12 cellular contexts compared by ENCODE assay signal in genomic region chr2:53490659-53491058, GRCh38.
DNase-seq lines count a peak whose midpoint lies in the region; ATAC-seq, FAIRE-seq and TF ChIP-seq lines count a peak whose summit lies in the region.
"Had no signal": no experiment of that assay in that cellular context is flagged by ENCODE, and none has a peak within 500 bp of the region (broad histone marks: within the 10 kb centered on the region; RNA-seq: fewer than 3 reads in every experiment).

No MANE protein-coding gene starts in this region.

- no peaks in the 10 kb centered on the region for H3K36me3 Mint-ChIP-seq in MCF 10A (ENCODE audit: insufficient read depth, unreplicated experiment)

- H3K36me3 ChIP-seq in mammary epithelial cell (ENCODE audit: insufficient read depth, low read length) (no peaks in the 10 kb centered on the region), bronchial epithelial cell (ENCODE audit: control insufficient read depth, insufficient read depth, low read length) (no peaks in the 10 kb centered on the region), aorta (ENCODE audit: control insufficient read depth in 1 of 2, insufficient read depth in 2 of 2, low read length in 1 of 2) (no peaks in the 10 kb centered on the region)
- H3K36me3 ChIP-seq: BLaER1 had no signal

- no peaks in the 10 kb centered on the region for H3K79me2 ChIP-seq in mammary epithelial cell (ENCODE audit: insufficient read depth, low read length)

- H3K4me3 ChIP-seq in mammary epithelial cell (replicated peaks in 1 of 3; ENCODE audit: insufficient read depth in 1 of 3, low read depth in 2 of 3, low read length in 3 of 3) (no peak overlapping the region), bronchial epithelial cell (ENCODE audit: low read depth, low read length) (no peak overlapping the region), lower leg skin (ENCODE audit: low read depth, poor library complexity, severe bottlenecking) (no peak overlapping the region), aorta (ENCODE audit: low read length in 2 of 2) (no peak overlapping the region), foreskin fibroblast (ENCODE audit: low read depth in 1 of 2, low read length in 2 of 2) (no peak overlapping the region)
- H3K4me3 ChIP-seq: BLaER1 had no signal

- H3K9me3 ChIP-seq in mammary epithelial cell (replicated peaks; ENCODE audit: insufficient read depth, low read length) (no peaks in the 10 kb centered on the region), aorta (ENCODE audit: control insufficient read depth, low read length) (no peaks in the 10 kb centered on the region)

- dilution Hi-C loops in mammary epithelial cell (cut with HindIII; ENCODE audit: low sequenced_read_pairs) = no loop called here

- no peak for TF ChIP-seq POLR2A in lower leg skin (IDR thresholded peaks at IDR 0.05)

- no peaks in the 10 kb centered on the region for H3K27me3 Mint-ChIP-seq in MCF 10A (ENCODE audit: insufficient read depth, unreplicated experiment)

- TF ChIP-seq CTCF in mammary epithelial cell (conservative IDR thresholded peaks at IDR 0.05 in 1 of 2, IDR thresholded peaks at IDR 0.05 in 1 of 2; ENCODE audit: extremely low read depth in 1 of 2, insufficient read depth in 1 of 2, low read depth in 1 of 2, low read length in 2 of 2) (no peak), MCF 10A (IDR thresholded peaks at IDR 0.05; ENCODE audit: unreplicated experiment) (no peak), bronchial epithelial cell (IDR thresholded peaks at IDR 0.05; ENCODE audit: insufficient read depth, low read length, severe bottlenecking) (no peak), lower leg skin (IDR thresholded peaks at IDR 0.05) (no peak), foreskin fibroblast (IDR thresholded peaks at IDR 0.05; ENCODE audit: low read depth, low read length) (no peak)

- BruUV-seq in mammary epithelial cell (replicated peaks; lab: Mats Ljungman, UMichigan) = no TSS peak
- no TSS peak for BruUV-seq in MCF 10A (replicated peaks; lab: Mats Ljungman, UMichigan)

- no peak overlapping the region for H3K27ac ChIP-seq in mammary epithelial cell (ENCODE audit: insufficient read depth, low read depth, low read length)
- H3K27ac ChIP-seq in aorta (ENCODE audit: low read depth in 1 of 2, low read length in 2 of 2) = no peak overlapping the region
- H3K27ac ChIP-seq: BLaER1, KMS-11 had no signal

- DNase-seq in mammary epithelial cell (peak; percentile 35), MCF 10A (ENCODE audit: unreplicated experiment) (no peak), bronchial epithelial cell (ENCODE audit: low read depth) (peak; percentile 17), lower leg skin (ENCODE audit: low spot score in 2 of 2) (peak; percentile 60 to 91), aorta (peak in 1 of 2 donors; percentile 65), foreskin fibroblast (no peak)
- no peak for DNase-seq in stimulated activated CD4-positive, alpha-beta T cell treated with anti-CD3 and anti-CD28 coated beads, Interleukin-1b, Interleukin-23, amount 100 ng/mL, for 48 hours
- DNase-seq: activated CD4-positive, alpha-beta T cell treated with anti-CD3 and anti-CD28 coated beads, Interleukin-2, amount 50 U/mL, for 4 hours had no signal

- intact Hi-C loops in mammary epithelial cell (cut with micrococcal nuclease) (no loop called here), MCF 10A (cut with micrococcal nuclease) (no loop called here), lower leg skin (cut with DNase I; ENCODE audit: low total_unique reads) (no loop called here), aorta (cut with DNase I) (no loop called here)

- no peak overlapping the region for H3K4me2 ChIP-seq in mammary epithelial cell (ENCODE audit: insufficient read depth, low read depth, low read length)
- H3K4me2 ChIP-seq: BLaER1, KMS-11 had no signal

- FAIRE-seq in bronchial epithelial cell (lab: Jason Lieb, UNC) = no peak

- no peak overlapping the region for H2AFZ ChIP-seq in mammary epithelial cell (ENCODE audit: low read depth, low read length)

- H3K27ac Mint-ChIP-seq in MCF 10A (ENCODE audit: low read depth, unreplicated experiment) = no peak overlapping the region

- POLR2A ChIA-PET in MCF 10A (lab: Yijun Ruan, JAX) = interaction anchor here (0.7 to 0.9 kb wide), 2 partner anchors 11 to 20 kb away, joined by 3 to 5 read pairs; no protein-coding TSS in a partner anchor

- no peaks in the 10 kb centered on the region for H4K20me1 ChIP-seq in mammary epithelial cell (ENCODE audit: insufficient read depth, low read length)
- H4K20me1 ChIP-seq: BLaER1 had no signal

- H3K27me3 ChIP-seq in mammary epithelial cell (ENCODE audit: insufficient read depth, low read length) (no peaks in the 10 kb centered on the region), bronchial epithelial cell (ENCODE audit: control insufficient read depth, insufficient read depth, low read length) (no peaks in the 10 kb centered on the region), aorta (ENCODE audit: control insufficient read depth in 1 of 2, insufficient read depth in 2 of 2, low read length in 1 of 2) (no peaks in the 10 kb centered on the region)
- H3K27me3 ChIP-seq: BLaER1 had no signal

- no peak overlapping the region for H3K9ac ChIP-seq in mammary epithelial cell (ENCODE audit: insufficient read depth, low read length)
- H3K9ac ChIP-seq: BLaER1, KMS-11 had no signal

- H3K4me1 ChIP-seq in mammary epithelial cell (ENCODE audit: insufficient read depth, low read length) = no peaks in the 10 kb centered on the region
- H3K4me1 ChIP-seq in aorta (ENCODE audit: control insufficient read depth in 1 of 2, insufficient read depth in 2 of 2, low read length in 2 of 2) = no peaks in the 10 kb centered on the region
- H3K4me1 ChIP-seq: BLaER1 had no signal

- CTCF ChIA-PET in mammary epithelial cell (lab: Charles Lee; ENCODE audit: low non-redundant PET) = no interaction called here
- CTCF ChIA-PET in MCF 10A (lab: Yijun Ruan, JAX) = interaction anchor here (0.6 to 1.5 kb wide), 3 partner anchors 8 to 445 kb away, joined by 3 to 4 read pairs (median 4); no protein-coding TSS in a partner anchor

- ATAC-seq in aorta (ENCODE audit: low FRiP score) = peak; percentile 57
- no peak for ATAC-seq in GM21360 (IDR thresholded peaks at IDR 0.05; ENCODE audit: unreplicated experiment)
- ATAC-seq: Panc1 had no signal

- H3K4me1 Mint-ChIP-seq in MCF 10A (ENCODE audit: insufficient read depth, unreplicated experiment) = no peaks in the 10 kb centered on the region

- in situ Hi-C loops in mammary epithelial cell (cut with MboI; ENCODE audit: low sequenced_read_pairs in 2 of 2) = no loop called here

- H3K4me3 Mint-ChIP-seq in MCF 10A (ENCODE audit: unreplicated experiment) = no peak overlapping the region

- 36% methylated on average over 5 of the region's 5 CpGs for WGBS in mammary epithelial cell (ENCODE audit: low coverage, missing lambda C conversion rate)
- 40 to 52% methylated on average over 5 of the region's 5 CpGs for WGBS in lower leg skin, 2 donors
- 2 to 10% methylated on average over 5 of the region's 5 CpGs for WGBS in aorta, 2 donors

- no peaks in the 10 kb centered on the region for H3K9me3 Mint-ChIP-seq in MCF 10A (ENCODE audit: unreplicated experiment)

Comparison
In these comparisons a context has a peak if more than half of its experiments do, and no peak if none do; other contexts are left out.
1. DNase-seq: peak in mammary epithelial cell (single experiment), bronchial epithelial cell (single experiment) and lower leg skin (2 of 2); none in MCF 10A (single experiment), foreskin fibroblast (0 of 2) and stimulated activated CD4-positive, alpha-beta T cell treated with anti-CD3 and anti-CD28 coated beads, Interleukin-1b, Interleukin-23, amount 100 ng/mL, for 48 hours (single experiment).